Comparison of ENCODE assay signal across 20 cellular contexts in genomic region chr11:71406681-71407080, GRCh38.
"Had no signal": no experiment of that assay in that cellular context is flagged by ENCODE, and none has a peak within 500 bp of the region (broad histone marks: within the 10 kb centered on the region; RNA-seq: fewer than 3 reads in every experiment).

No MANE protein-coding gene starts in this region.

- H3K27ac ChIP-seq: epithelial cell of prostate, gastroesophageal sphincter, left ventricle myocardium inferior, tibial artery, vagina had no signal

- H3K4me1 ChIP-seq: gastroesophageal sphincter, left ventricle myocardium inferior, tibial artery, vagina had no signal

- H3K27me3 Mint-ChIP-seq: central memory CD8-positive, alpha-beta T cell had no signal

- H3K36me3 ChIP-seq: gastroesophageal sphincter, left ventricle myocardium inferior, tibial artery, vagina had no signal

- DNase-seq: activated T-cell treated with anti-CD3 and anti-CD28 coated beads, Interleukin-2, amount 50 U/mL, for 1 hour; amniotic stem cell; cortex of kidney; effector memory CD4-positive, alpha-beta T cell; kidney; left ventricle myocardium inferior; nucleus accumbens; right cardiac atrium; tibial artery had no signal

- H3K4me1 Mint-ChIP-seq: brain; central memory CD8-positive, alpha-beta T cell; stimulated activated effector memory CD8-positive, alpha-beta T cell treated with anti-CD3 and anti-CD28 coated beads, Interleukin-12 subunit alpha, Interleukin-12 subunit beta, amount 100 ng/mL, for 72 hours had no signal

- ATAC-seq: activated CD4-positive, CD25-positive, alpha-beta regulatory T cell treated with anti-CD3 and anti-CD28 coated beads, Interleukin-2, amount 50 U/mL, for 24 hours; activated naive CD4-positive, alpha-beta T cell treated with anti-CD3 and anti-CD28 coated beads, Interleukin-2, amount 50 U/mL, for 72 hours; gastroesophageal sphincter; right cardiac atrium; stimulated activated effector memory CD8-positive, alpha-beta T cell treated with anti-CD3 and anti-CD28 coated beads, Interleukin-12 subunit alpha, Interleukin-12 subunit beta, amount 100 ng/mL, for 72 hours had no signal

- H3K36me3 Mint-ChIP-seq: brain; natural killer cell treated with Interleukin-12 subunit alpha and Interleukin-12 subunit beta and Interleukin-15 and Interleukin-18, amount 100 ng/mL, for 72 hours had no signal

- H3K4me3 ChIP-seq: gastroesophageal sphincter, left ventricle myocardium inferior, smooth muscle cell, tibial artery, vagina had no signal

- H3K4me3 Mint-ChIP-seq: brain; central memory CD8-positive, alpha-beta T cell; memory B cell; natural killer cell treated with Interleukin-12 subunit alpha and Interleukin-12 subunit beta and Interleukin-15 and Interleukin-18, amount 100 ng/mL, for 72 hours; stimulated activated effector memory CD8-positive, alpha-beta T cell treated with anti-CD3 and anti-CD28 coated beads, Interleukin-12 subunit alpha, Interleukin-12 subunit beta, amount 100 ng/mL, for 72 hours had no signal

- H3K27ac Mint-ChIP-seq: activated naive CD4-positive, alpha-beta T cell treated with anti-CD3 and anti-CD28 coated beads, Interleukin-2, amount 50 U/mL, for 72 hours; brain; memory B cell; natural killer cell treated with Interleukin-12 subunit alpha and Interleukin-12 subunit beta and Interleukin-15 and Interleukin-18, amount 100 ng/mL, for 72 hours; stimulated activated effector memory CD8-positive, alpha-beta T cell treated with anti-CD3 and anti-CD28 coated beads, Interleukin-12 subunit alpha, Interleukin-12 subunit beta, amount 100 ng/mL, for 72 hours had no signal

- H3K9me3 ChIP-seq: gastroesophageal sphincter, left ventricle myocardium inferior, tibial artery, vagina had no signal

- H3K4me2 ChIP-seq: smooth muscle cell had no signal
